25 cellular contexts compared by ENCODE assay signal in the genomic region with DNA sequence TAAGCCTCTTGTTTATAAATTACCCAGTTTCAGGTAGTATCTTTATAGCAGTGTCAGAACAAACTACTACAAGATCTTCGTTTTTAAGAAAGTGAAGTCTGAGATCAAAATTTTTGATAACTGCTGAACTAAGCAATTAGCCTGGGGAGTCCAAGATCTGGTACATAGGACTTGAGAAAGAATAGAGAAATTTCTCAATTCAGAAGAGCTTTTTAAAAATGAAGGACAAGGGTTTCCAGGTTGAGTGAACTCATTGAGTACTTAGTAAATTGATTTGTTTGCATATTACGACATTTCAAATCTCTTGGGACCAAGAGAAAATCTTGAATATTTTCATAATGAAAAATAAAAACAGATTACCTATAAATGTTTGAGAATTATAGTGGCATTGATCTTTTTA.
"Had no signal": no experiment of that assay in that cellular context is flagged by ENCODE, and none has a peak within 500 bp of the region (broad histone marks: within the 10 kb centered on the region; RNA-seq: fewer than 3 reads in every experiment).

No MANE protein-coding gene starts in this region.

- H3K4me1 ChIP-seq: colonic mucosa, esophagus muscularis mucosa, esophagus squamous epithelium, foreskin keratinocyte, gastrocnemius medialis, gastroesophageal sphincter, heart left ventricle, heart right ventricle had no signal

- H3K4me3 ChIP-seq: colonic mucosa, coronary artery, dorsolateral prefrontal cortex, esophagus muscularis mucosa, esophagus squamous epithelium, gastrocnemius medialis, gastroesophageal sphincter, heart left ventricle, heart right ventricle had no signal

- H3K4me1 Mint-ChIP-seq: endodermal cell had no signal

- H3K9me3 ChIP-seq: colonic mucosa, esophagus muscularis mucosa, esophagus squamous epithelium, gastrocnemius medialis, gastroesophageal sphincter, heart left ventricle, heart right ventricle had no signal

- H3K27me3 Mint-ChIP-seq: dendritic cell treated with granulocyte-macrophage colony-stimulating factor and Interleukin-4, amounts not matched to agents 40 ng/mL and 50 ng/mL, for 4 days; effector memory CD8-positive, alpha-beta T cell had no signal

- DNase-seq: colonic mucosa; cortex of kidney; dermis blood vessel endothelial cell; dorsolateral prefrontal cortex; effector CD4-positive, alpha-beta T cell; effector CD8-positive, alpha-beta T cell; effector memory CD4-positive, alpha-beta T cell; effector memory CD8-positive, alpha-beta T cell; endodermal cell; erythroblast; esophagus squamous epithelium; foreskin fibroblast; foreskin keratinocyte; foreskin melanocyte; gastrocnemius medialis; glutamatergic neuron; head of caudate nucleus; heart left ventricle; heart right ventricle had no signal

- H3K27ac ChIP-seq: colonic mucosa, coronary artery, dorsolateral prefrontal cortex, epithelial cell of prostate, esophagus muscularis mucosa, esophagus squamous epithelium, foreskin keratinocyte, gastrocnemius medialis, gastroesophageal sphincter, heart left ventricle, heart right ventricle had no signal

- H3K4me3 Mint-ChIP-seq: dendritic cell treated with granulocyte-macrophage colony-stimulating factor and Interleukin-4, amounts not matched to agents 40 ng/mL and 50 ng/mL, for 4 days; effector memory CD8-positive, alpha-beta T cell; endodermal cell had no signal

- ATAC-seq: effector memory CD8-positive, alpha-beta T cell; esophagus mucosa; foreskin keratinocyte; gastrocnemius medialis; gastroesophageal sphincter; heart left ventricle; heart right ventricle had no signal

- H3K36me3 ChIP-seq: colonic mucosa, esophagus muscularis mucosa, esophagus squamous epithelium, gastrocnemius medialis, gastroesophageal sphincter, heart left ventricle, heart right ventricle had no signal

- H3K27ac Mint-ChIP-seq: dendritic cell treated with granulocyte-macrophage colony-stimulating factor and Interleukin-4, amounts not matched to agents 40 ng/mL and 50 ng/mL, for 4 days; effector memory CD8-positive, alpha-beta T cell; endodermal cell had no signal

- H3K27me3 ChIP-seq: colonic mucosa, dorsolateral prefrontal cortex, esophagus muscularis mucosa, esophagus squamous epithelium, foreskin keratinocyte, gastrocnemius medialis, gastroesophageal sphincter, heart right ventricle had no signal
